33 cellular contexts compared by ENCODE assay signal in genomic region chr17:62619413-62620155, GRCh38. TPM values are rescaled to one million over a fixed set of nuclear protein-coding genes. Genes with fewer than 3 reads are reported as not detected.
DNase-seq lines count a peak whose midpoint lies in the region; ATAC-seq, FAIRE-seq and TF ChIP-seq lines count a peak whose summit lies in the region.
"Had no signal": no experiment of that assay in that cellular context is flagged by ENCODE, and none has a peak within 500 bp of the region (broad histone marks: within the 10 kb centered on the region; RNA-seq: fewer than 3 reads in every experiment).

No MANE protein-coding gene starts in this region.

- no TSS peak for BruUV-seq in HepG2 (replicated peaks; lab: Mats Ljungman, UMichigan)

- H3K4me3 ChIP-seq in HepG2 (replicated peaks in 1 of 3; ENCODE audit: insufficient read depth in 1 of 3, low read depth in 2 of 3, low read length in 3 of 3): no peak overlapping the region
- H3K4me3 ChIP-seq: K562, MG63, pancreas, spleen, vagina had no signal

- no peak for TF ChIP-seq EP300 in HepG2 (IDR thresholded peaks at IDR 0.05; ENCODE audit: low read depth in 2 of 2, low read length in 2 of 2)
- no peak for TF ChIP-seq EP300 in HepG2 (CRISPR knock-in tag; IDR thresholded peaks at IDR 0.05; ENCODE audit: borderline replicate concordance)

- H3K4me1 Mint-ChIP-seq in activated CD8-positive, alpha-beta T cell treated with anti-CD3 and anti-CD28 coated beads, Interleukin-2, amount 10 ng/mL, durations not matched to agents 7 days and 5 days (ENCODE audit: low read depth): no peaks in the 10 kb centered on the region
- H3K4me1 Mint-ChIP-seq in activated CD8-positive, alpha-beta T cell treated with anti-CD3 and anti-CD28 coated beads for 36 hours (ENCODE audit: low read depth): no peaks in the 10 kb centered on the region
- H3K4me1 Mint-ChIP-seq in brain (peaks cover 33% of the 10 kb centered on the region), type B pancreatic cell (ENCODE audit: unreplicated experiment) (peaks cover 26% of the 10 kb centered on the region)
- H3K4me1 Mint-ChIP-seq: activated CD4-positive, alpha-beta T cell treated with anti-CD3 and anti-CD28 coated beads, Interleukin-2, amount 10 ng/mL, durations not matched to agents 7 days and 5 days had no signal

- H2AFZ ChIP-seq in HepG2 (ENCODE audit: low read length): no peak overlapping the region

- no peak overlapping the region for H3K27ac ChIP-seq in HepG2 (ENCODE audit: extremely low read length, insufficient read depth, low read length)
- H3K27ac ChIP-seq: 22Rv1, foreskin keratinocyte, pancreas, spleen, vagina had no signal

- no peaks in the 10 kb centered on the region for H3K9me3 ChIP-seq in HepG2 (ENCODE audit: low read length)
- H3K9me3 ChIP-seq: MG63, pancreas, spleen, vagina had no signal

- peaks cover 7% of the 10 kb centered on the region for H3K36me3 Mint-ChIP-seq in activated CD8-positive, alpha-beta T cell treated with anti-CD3 and anti-CD28 coated beads, Interleukin-2, amount 10 ng/mL, durations not matched to agents 7 days and 5 days (ENCODE audit: low read depth)
- peaks cover 2% of the 10 kb centered on the region for H3K36me3 Mint-ChIP-seq in activated CD8-positive, alpha-beta T cell treated with anti-CD3 and anti-CD28 coated beads for 36 hours (ENCODE audit: low read depth)
- H3K36me3 Mint-ChIP-seq in brain (peaks cover 14% of the 10 kb centered on the region), type B pancreatic cell (peaks cover 5% of the 10 kb centered on the region)

- POLR2A ChIA-PET in activated CD8-positive, alpha-beta T cell treated with anti-CD3 and anti-CD28 coated beads, Interleukin-2, amount 10 ng/mL, durations not matched to agents 7 days and 5 days (lab: Charles Lee): no interaction called here
- POLR2A ChIA-PET in activated CD8-positive, alpha-beta T cell treated with anti-CD3 and anti-CD28 coated beads for 36 hours (lab: Charles Lee): interaction anchor here (0.6 kb wide), 2 partner anchors 54 to 84 kb away, joined by 3 read pairs; no protein-coding TSS in a partner anchor
- POLR2A ChIA-PET in HepG2 (lab: Yijun Ruan, JAX): no interaction called here

- no peak overlapping the region for H3K27ac Mint-ChIP-seq in activated CD8-positive, alpha-beta T cell treated with anti-CD3 and anti-CD28 coated beads, Interleukin-2, amount 10 ng/mL, durations not matched to agents 7 days and 5 days
- no peak overlapping the region for H3K27ac Mint-ChIP-seq in activated CD8-positive, alpha-beta T cell treated with anti-CD3 and anti-CD28 coated beads for 36 hours
- H3K27ac Mint-ChIP-seq in brain: peak overlapping the region in 4 of 5 experiments; percentile 14 to 75 (median 48)
- peak overlapping the region; percentile 29 for H3K27ac Mint-ChIP-seq in type B pancreatic cell
- H3K27ac Mint-ChIP-seq: activated CD4-positive, alpha-beta T cell treated with anti-CD3 and anti-CD28 coated beads, Interleukin-2, amount 10 ng/mL, durations not matched to agents 7 days and 5 days; activated naive CD4-positive, alpha-beta T cell treated with anti-CD3 and anti-CD28 coated beads for 36 hours; activated T-cell treated with anti-CD3 and anti-CD28 coated beads, Interleukin-2, amount 50 U/mL, for 72 hours; effector memory CD8-positive, alpha-beta T cell; mesothelial cell of epicardium; T-helper 2 cell treated with Interferon-gamma antibody and Interleukin-4, amounts not matched to agents 5 μg/mL and 100 μg/mL, for 36 hours had no signal

- no peak overlapping the region for H3K9ac ChIP-seq in HepG2 (ENCODE audit: insufficient read depth, low read depth, low read length)

- H3K4me3 Mint-ChIP-seq in activated CD8-positive, alpha-beta T cell treated with anti-CD3 and anti-CD28 coated beads, Interleukin-2, amount 10 ng/mL, durations not matched to agents 7 days and 5 days: no peak overlapping the region
- no peak overlapping the region for H3K4me3 Mint-ChIP-seq in activated CD8-positive, alpha-beta T cell treated with anti-CD3 and anti-CD28 coated beads for 36 hours
- no peak overlapping the region for H3K4me3 Mint-ChIP-seq in brain
- H3K4me3 Mint-ChIP-seq in type B pancreatic cell: no peak overlapping the region
- H3K4me3 Mint-ChIP-seq: activated CD4-positive, alpha-beta T cell treated with anti-CD3 and anti-CD28 coated beads, Interleukin-2, amount 10 ng/mL, durations not matched to agents 7 days and 5 days; activated naive CD4-positive, alpha-beta T cell treated with anti-CD3 and anti-CD28 coated beads for 36 hours; activated T-cell treated with anti-CD3 and anti-CD28 coated beads, Interleukin-2, amount 50 U/mL, for 72 hours; effector memory CD8-positive, alpha-beta T cell; mesothelial cell of epicardium; naive thymus-derived CD4-positive, alpha-beta T cell; T-helper 2 cell treated with Interferon-gamma antibody and Interleukin-4, amounts not matched to agents 5 μg/mL and 100 μg/mL, for 36 hours had no signal

- in situ Hi-C loops in HepG2 (cut with HindIII; ENCODE audit: extremely low pct_ligation_motif_present, low pct_unique_long_range_greater_than_20kb): no loop called here

- CTCF ChIA-PET in activated CD8-positive, alpha-beta T cell treated with anti-CD3 and anti-CD28 coated beads, Interleukin-2, amount 10 ng/mL, durations not matched to agents 7 days and 5 days (lab: Charles Lee): no interaction called here
- CTCF ChIA-PET in activated CD8-positive, alpha-beta T cell treated with anti-CD3 and anti-CD28 coated beads for 36 hours (lab: Charles Lee): no interaction called here
- CTCF ChIA-PET in HepG2 (lab: Yijun Ruan, JAX; ENCODE audit: low intra/inter-chr PET ratio, low total read pairs): no interaction called here

- DNase-seq in activated CD8-positive, alpha-beta T cell treated with anti-CD3 and anti-CD28 coated beads, Interleukin-2, amount 10 ng/mL, durations not matched to agents 7 days and 5 days: no peak
- no peak for DNase-seq in activated CD8-positive, alpha-beta T cell treated with anti-CD3 and anti-CD28 coated beads for 36 hours
- DNase-seq in HepG2 (ENCODE audit: low spot score) (no peak), type B pancreatic cell (ENCODE audit: extremely low spot score, unreplicated experiment) (no peak), NCI-H2029 treated with DMSO at 0.1 percent for 48 hours (lab: John Stamatoyannopoulos, UW) (no peak)
- DNase-seq: activated CD4-positive, alpha-beta T cell treated with anti-CD3 and anti-CD28 coated beads, Interleukin-2, amount 10 ng/mL, durations not matched to agents 7 days and 5 days; activated naive CD4-positive, alpha-beta T cell treated with anti-CD3 and anti-CD28 coated beads for 36 hours; activated T-cell treated with anti-CD3 and anti-CD28 coated beads, Interleukin-2, amount 50 U/mL, for 72 hours; caudate nucleus; cortex of kidney; effector memory CD8-positive, alpha-beta T cell; foreskin keratinocyte; HCEC 1CT; hippocampal formation; MG63; naive thymus-derived CD4-positive, alpha-beta T cell; NCI-H1417; NCI-H2081 treated with DMSO at 0.1 percent for 48 hours; NCI-H446 treated with DMSO at 0.1 percent for 48 hours; NCI-H82; pancreas; RPMI8226; spleen; stimulated activated CD4-positive, alpha-beta T cell treated with anti-CD3 and anti-CD28 coated beads, Interleukin-2, amount 100 ng/mL, for 48 hours had no signal

- TF ChIP-seq CTCF in activated CD8-positive, alpha-beta T cell treated with anti-CD3 and anti-CD28 coated beads for 36 hours (IDR thresholded peaks at IDR 0.05): no peak
- no peak for TF ChIP-seq CTCF in brain (conservative IDR thresholded peaks at IDR 0.05)
- no peak for TF ChIP-seq CTCF in HepG2 (CRISPR knock-in tag; IDR thresholded peaks at IDR 0.05)
- no peak for TF ChIP-seq CTCF in type B pancreatic cell (conservative IDR thresholded peaks at IDR 0.05)

- H3K27me3 Mint-ChIP-seq in activated CD8-positive, alpha-beta T cell treated with anti-CD3 and anti-CD28 coated beads, Interleukin-2, amount 10 ng/mL, durations not matched to agents 7 days and 5 days (ENCODE audit: low read depth): no peaks in the 10 kb centered on the region
- H3K27me3 Mint-ChIP-seq in activated CD8-positive, alpha-beta T cell treated with anti-CD3 and anti-CD28 coated beads for 36 hours: no peaks in the 10 kb centered on the region
- H3K27me3 Mint-ChIP-seq in brain: peaks cover 5% of the 10 kb centered on the region
- H3K27me3 Mint-ChIP-seq in type B pancreatic cell: no peaks in the 10 kb centered on the region
- H3K27me3 Mint-ChIP-seq: activated CD4-positive, alpha-beta T cell treated with anti-CD3 and anti-CD28 coated beads, Interleukin-2, amount 10 ng/mL, durations not matched to agents 7 days and 5 days; effector memory CD8-positive, alpha-beta T cell; naive thymus-derived CD4-positive, alpha-beta T cell had no signal

- FAIRE-seq in HepG2 (lab: Jason Lieb, UNC): no peak
- FAIRE-seq: K562, pancreas had no signal

- peaks cover 3 to 5% of the 10 kb centered on the region in 2 experiments; a peak in 3 of 5 replicates for H3K36me3 ChIP-seq in HepG2 (replicated peaks in 1 of 2; ENCODE audit: control insufficient read depth in 1 of 2, insufficient read depth in 2 of 2, low read length in 2 of 2)
- H3K36me3 ChIP-seq: vagina had no signal

- intact Hi-C loops in activated CD8-positive, alpha-beta T cell treated with anti-CD3 and anti-CD28 coated beads for 36 hours (cut with micrococcal nuclease): no loop called here
- intact Hi-C loops in HepG2 (cut with micrococcal nuclease; ENCODE audit: unreplicated experiment): no loop called here

- H4K20me1 ChIP-seq in HepG2 (ENCODE audit: insufficient read depth, low read length): no peaks in the 10 kb centered on the region; the same call in 1 of the 2 replicates

- no peaks in the 10 kb centered on the region for H3K79me2 ChIP-seq in HepG2 (ENCODE audit: insufficient read depth, low read length)

- no peak for TF ChIP-seq RAD21 in HepG2 (CRISPR knock-in tag; IDR thresholded peaks at IDR 0.05)

- WGBS in HepG2 (ENCODE audit: low lambda C conversion rate): 86% methylated on average over 11 of the region's 11 CpGs

- no peaks in the 10 kb centered on the region for H3K9me3 Mint-ChIP-seq in activated CD8-positive, alpha-beta T cell treated with anti-CD3 and anti-CD28 coated beads, Interleukin-2, amount 10 ng/mL, durations not matched to agents 7 days and 5 days (ENCODE audit: insufficient read depth)
- H3K9me3 Mint-ChIP-seq in activated CD8-positive, alpha-beta T cell treated with anti-CD3 and anti-CD28 coated beads for 36 hours: no peaks in the 10 kb centered on the region
- H3K9me3 Mint-ChIP-seq in brain: peaks cover 0 to 3% (median 0%) of the 10 kb centered on the region in 5 experiments
- H3K9me3 Mint-ChIP-seq in type B pancreatic cell: no peaks in the 10 kb centered on the region
- H3K9me3 Mint-ChIP-seq: activated CD4-positive, alpha-beta T cell treated with anti-CD3 and anti-CD28 coated beads, Interleukin-2, amount 10 ng/mL, durations not matched to agents 7 days and 5 days; activated naive CD4-positive, alpha-beta T cell treated with anti-CD3 and anti-CD28 coated beads for 36 hours; activated T-cell treated with anti-CD3 and anti-CD28 coated beads, Interleukin-2, amount 50 U/mL, for 72 hours; effector memory CD8-positive, alpha-beta T cell; mesothelial cell of epicardium; naive thymus-derived CD4-positive, alpha-beta T cell; T-helper 2 cell treated with Interferon-gamma antibody and Interleukin-4, amounts not matched to agents 5 μg/mL and 100 μg/mL, for 36 hours had no signal

- no peak for TF ChIP-seq POLR2A in HepG2 (IDR thresholded peaks at IDR 0.05; ENCODE audit: insufficient read depth in 1 of 2, low read depth in 2 of 2, low read length in 2 of 2)

- peaks cover 36% of the 10 kb centered on the region for H3K4me1 ChIP-seq in HepG2 (ENCODE audit: insufficient read depth, low read length)
- H3K4me1 ChIP-seq: foreskin keratinocyte, pancreas, vagina had no signal

- no peak overlapping the region for H3K4me2 ChIP-seq in HepG2 (ENCODE audit: low read depth, low read length)

- H3K27me3 ChIP-seq in HepG2 (ENCODE audit: control insufficient read depth in 1 of 2, insufficient read depth in 2 of 2, low read length in 2 of 2): no peaks in the 10 kb centered on the region
- H3K27me3 ChIP-seq: foreskin keratinocyte, MG63, pancreas, spleen, vagina had no signal

- peak; percentile 5 for ATAC-seq in activated CD8-positive, alpha-beta T cell treated with anti-CD3 and anti-CD28 coated beads, Interleukin-2, amount 10 ng/mL, durations not matched to agents 7 days and 5 days
- no peak for ATAC-seq in activated CD8-positive, alpha-beta T cell treated with anti-CD3 and anti-CD28 coated beads for 36 hours
- no peak for ATAC-seq in HepG2
- ATAC-seq in GM19397 (IDR thresholded peaks at IDR 0.05; ENCODE audit: unreplicated experiment): no peak
- no peak for ATAC-seq in HG02798 (IDR thresholded peaks at IDR 0.05; ENCODE audit: poor library complexity, unreplicated experiment)
- ATAC-seq: activated T-cell treated with anti-CD3 and anti-CD28 coated beads, Interleukin-2, amount 50 U/mL, for 72 hours; effector memory CD8-positive, alpha-beta T cell; foreskin keratinocyte; K562; naive thymus-derived CD4-positive, alpha-beta T cell; SK-N-SH treated with all-trans-retinoic acid at 6 μM for 48 hours had no signal

RNA-seq across cellular contexts. Expression of gene MRC2, which starts 7.9 kb away (rescaled TPM):
- 1 to 10 TPM; 1.7 to 2.3 TPM for total RNA-seq in activated CD8-positive, alpha-beta T cell treated with anti-CD3 and anti-CD28 coated beads, Interleukin-2, amount 10 ng/mL, durations not matched to agents 7 days and 5 days
- total RNA-seq in activated CD8-positive, alpha-beta T cell treated with anti-CD3 and anti-CD28 coated beads for 36 hours: 1 to 10 TPM; 8.1 to 9.0 TPM
- 8.5 TPM for polyA plus RNA-seq in brain (ENCODE audit: insufficient read depth, low read depth, low replicate concordance)
- not detected in 2 replicates for total RNA-seq in HepG2 (2016; rRNA removed; fragmentation: Illumina TruSeq; extraction: Trizol)
- not detected in 2 replicates for total RNA-seq in HepG2 (2016; cell fraction: cytosol; rRNA removed; fragmentation: Illumina TruSeq; extraction: Trizol; ENCODE audit: low read depth)
- total RNA-seq in HepG2 (2016; cell fraction: insoluble cytoplasmic fraction; rRNA removed; fragmentation: Illumina TruSeq; extraction: Trizol): not detected in 2 replicates
- total RNA-seq in HepG2 (2016; cell fraction: membrane; rRNA removed; fragmentation: Illumina TruSeq; extraction: Trizol): not detected in 2 replicates
- total RNA-seq in HepG2 (2016; cell fraction: nucleus; rRNA removed; fragmentation: Illumina TruSeq; extraction: Trizol): not detected in 2 replicates
- polyA plus RNA-seq in HepG2 (2011; rRNA removed): not detected in 2 replicates
- polyA plus RNA-seq in HepG2 (2011; cell fraction: cytosol; rRNA removed): not detected in 2 replicates
- 0.03 and 0.10 TPM in 2 replicates for polyA plus RNA-seq in HepG2 (2011; cell fraction: nucleus; rRNA removed)
- 0.01 TPM in 1 of 2 replicates, not detected in the other for polyA plus RNA-seq in HepG2 (2012)
- polyA plus RNA-seq in HepG2 (2016; cell fraction: cytosol; fragmentation: Illumina TruSeq; extraction: Trizol; ENCODE audit: low read depth): not detected in 2 replicates
- not detected in 2 replicates for polyA plus RNA-seq in HepG2 (2016; cell fraction: insoluble cytoplasmic fraction; fragmentation: Illumina TruSeq; extraction: Trizol; ENCODE audit: low read depth)
- polyA plus RNA-seq in HepG2 (2016; cell fraction: membrane; fragmentation: Illumina TruSeq; extraction: Trizol; ENCODE audit: low read depth): not detected in 2 replicates
- not detected in 2 replicates for polyA plus RNA-seq in HepG2 (2016; cell fraction: nucleus; fragmentation: Illumina TruSeq; extraction: Trizol; ENCODE audit: insufficient read depth, low read depth)
- 0.04 and 20.3 TPM in 2 replicates for polyA minus RNA-seq in HepG2 (2011; rRNA and poly(A)+ RNA removed; ENCODE audit: low replicate concordance)
- 0.26 TPM in 1 of 2 replicates, not detected in the other for polyA minus RNA-seq in HepG2 (2011; cell fraction: cytosol; rRNA and poly(A)+ RNA removed)
- polyA minus RNA-seq in HepG2 (2011; cell fraction: nucleus; rRNA and poly(A)+ RNA removed): 0.12 and 0.39 TPM in 2 replicates
- 1.9 and 52.7 TPM in 2 replicates for total RNA-seq in type B pancreatic cell (ENCODE audit: low replicate concordance)

Comparison
In these comparisons a context has a peak if more than half of its experiments do, and no peak if none do; other contexts are left out.
1. H3K27ac Mint-ChIP-seq: peak in brain (4 of 5) and type B pancreatic cell (single experiment); none in activated CD8-positive, alpha-beta T cell treated with anti-CD3 and anti-CD28 coated beads, Interleukin-2, amount 10 ng/mL, durations not matched to agents 7 days and 5 days (single experiment) and activated CD8-positive, alpha-beta T cell treated with anti-CD3 and anti-CD28 coated beads for 36 hours (single experiment).